9 cellular contexts compared by ENCODE assay signal in genomic region chr14:80942158-80942738, GRCh38. TPM values are rescaled to one million over a fixed set of nuclear protein-coding genes. Genes with fewer than 3 reads are reported as not detected.
DNase-seq lines count a peak whose midpoint lies in the region; ATAC-seq and TF ChIP-seq lines count a peak whose summit lies in the region.
"Had no signal": no experiment of that assay in that cellular context is flagged by ENCODE, and none has a peak within 500 bp of the region (broad histone marks: within the 10 kb centered on the region; RNA-seq: fewer than 3 reads in every experiment).

No MANE protein-coding gene starts in this region.

- no peaks in the 10 kb centered on the region for H3K4me1 ChIP-seq in urinary bladder (ENCODE audit: insufficient read depth)

- H3K36me3 ChIP-seq in kidney epithelial cell (ENCODE audit: control insufficient read depth, insufficient read depth, low read length) (no peaks in the 10 kb centered on the region), urinary bladder (ENCODE audit: insufficient read depth) (no peaks in the 10 kb centered on the region)

- no peak overlapping the region for H3K27ac ChIP-seq in urinary bladder (ENCODE audit: low read depth)

- peak overlapping the region; percentile 88 for H3K4me3 Mint-ChIP-seq in activated naive CD8-positive, alpha-beta T cell treated with anti-CD3 and anti-CD28 coated beads, Interleukin-2, amount 50 U/mL, for 24 hours

- H3K36me3 Mint-ChIP-seq in activated naive CD8-positive, alpha-beta T cell treated with anti-CD3 and anti-CD28 coated beads, Interleukin-2, amount 50 U/mL, for 24 hours (ENCODE audit: low read depth): peaks cover 4% of the 10 kb centered on the region

- H3K27me3 Mint-ChIP-seq in activated naive CD8-positive, alpha-beta T cell treated with anti-CD3 and anti-CD28 coated beads, Interleukin-2, amount 50 U/mL, for 24 hours: no peaks in the 10 kb centered on the region

- TF ChIP-seq CTCF in kidney epithelial cell (IDR thresholded peaks at IDR 0.05; ENCODE audit: insufficient read depth, low read length, poor library complexity, severe bottlenecking): no peak

- peak overlapping the region; percentile 97 for H3K27ac Mint-ChIP-seq in activated naive CD8-positive, alpha-beta T cell treated with anti-CD3 and anti-CD28 coated beads, Interleukin-2, amount 50 U/mL, for 24 hours

- DNase-seq in AML-193 (lab: John Stamatoyannopoulos, UW): peak; percentile 34 to 40
- DNase-seq in activated naive CD8-positive, alpha-beta T cell treated with anti-CD3 and anti-CD28 coated beads, Interleukin-2, amount 50 U/mL, for 24 hours: no peak
- no peak for DNase-seq in kidney epithelial cell (ENCODE audit: low read depth)
- no peak for DNase-seq in stimulated activated CD4-positive, alpha-beta T cell treated with anti-CD3 and anti-CD28 coated beads, Interleukin-4, amount 100 ng/mL, for 4 hours
- DNase-seq in NCI-H2171 treated with DMSO at 0.1 percent for 48 hours (lab: John Stamatoyannopoulos, UW): no peak

- H3K4me3 ChIP-seq in kidney epithelial cell (ENCODE audit: low read depth, low read length) (peak overlapping the region; percentile 34), urinary bladder (ENCODE audit: low read depth, low read length) (peak overlapping the region; percentile 62)

- no peaks in the 10 kb centered on the region for H3K27me3 ChIP-seq in kidney epithelial cell (ENCODE audit: control insufficient read depth, insufficient read depth, low read length)

- ATAC-seq in GM19025 (IDR thresholded peaks at IDR 0.05; ENCODE audit: low read depth, unreplicated experiment) (peak; percentile 3), HG03521 (IDR thresholded peaks at IDR 0.05; ENCODE audit: unreplicated experiment) (peak; percentile 21)
- ATAC-seq in activated naive CD8-positive, alpha-beta T cell treated with anti-CD3 and anti-CD28 coated beads, Interleukin-2, amount 50 U/mL, for 24 hours: peak; percentile 62

- H3K9me3 Mint-ChIP-seq in activated naive CD8-positive, alpha-beta T cell treated with anti-CD3 and anti-CD28 coated beads, Interleukin-2, amount 50 U/mL, for 24 hours: peaks cover 4% of the 10 kb centered on the region

- WGBS in urinary bladder: 40% methylated on average over 5 of the region's 5 CpGs

- peaks cover 51% of the 10 kb centered on the region for H3K4me1 Mint-ChIP-seq in activated naive CD8-positive, alpha-beta T cell treated with anti-CD3 and anti-CD28 coated beads, Interleukin-2, amount 50 U/mL, for 24 hours

RNA-seq across cellular contexts. Expression of gene CEP128, which starts 0.7 kb away (rescaled TPM):
- total RNA-seq in kidney epithelial cell (1.7 and 4.2 TPM in 2 replicates), urinary bladder (14.3 TPM)
- polyA plus RNA-seq in urinary bladder: 2.1 TPM

RNA-seq across cellular contexts. Expression of gene TSHR, which starts 13.2 kb away (rescaled TPM):
- total RNA-seq in kidney epithelial cell (not detected in 2 replicates), urinary bladder (1.1 TPM)
- polyA plus RNA-seq in urinary bladder: 0.16 TPM
- total RNA-seq: HT1080 had no signal

Comparison
In these comparisons a context has a peak if more than half of its experiments do, and no peak if none do; other contexts are left out.
1. DNase-seq: peak in AML-193 (2 of 2); none in activated naive CD8-positive, alpha-beta T cell treated with anti-CD3 and anti-CD28 coated beads, Interleukin-2, amount 50 U/mL, for 24 hours (single experiment), kidney epithelial cell (single experiment), stimulated activated CD4-positive, alpha-beta T cell treated with anti-CD3 and anti-CD28 coated beads, Interleukin-4, amount 100 ng/mL, for 4 hours (0 of 2) and NCI-H2171 treated with DMSO at 0.1 percent for 48 hours (single experiment).
2. ATAC-seq: peak in every context shown above with its lines; median percentile 62 in activated naive CD8-positive, alpha-beta T cell treated with anti-CD3 and anti-CD28 coated beads, Interleukin-2, amount 50 U/mL, for 24 hours; 21 in HG03521; 3 in GM19025.